Comparison of ENCODE assay signal across 21 cellular contexts in the genomic region with DNA sequence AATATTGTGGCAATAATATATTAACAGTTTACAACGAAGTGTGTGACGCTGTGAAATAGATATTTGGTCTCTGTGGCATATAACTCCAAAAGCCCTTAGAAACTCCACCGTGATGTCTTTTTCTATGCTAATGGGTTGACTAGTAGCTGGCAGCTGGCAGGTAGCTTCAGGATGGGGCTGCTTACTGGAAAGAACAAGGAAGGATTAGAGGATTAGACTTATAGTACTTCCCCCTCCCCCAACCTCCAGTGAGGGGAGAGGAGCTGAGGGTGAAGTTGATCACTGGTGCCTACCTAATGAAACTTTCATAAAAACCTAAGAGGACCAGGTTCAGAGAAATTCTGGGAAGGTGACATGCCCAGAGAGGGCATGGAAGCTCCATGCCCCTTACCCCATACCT. TPM values are rescaled to one million over a fixed set of nuclear protein-coding genes. Genes with fewer than 3 reads are reported as not detected.
DNase-seq lines count a peak whose midpoint lies in the region; TF ChIP-seq lines count a peak whose summit lies in the region.
"Had no signal": no experiment of that assay in that cellular context is flagged by ENCODE, and none has a peak within 500 bp of the region (broad histone marks: within the 10 kb centered on the region; RNA-seq: fewer than 3 reads in every experiment).

No MANE protein-coding gene starts in this region.

- no peak overlapping the region for H3K4me3 Mint-ChIP-seq in neural progenitor cell
- H3K4me3 Mint-ChIP-seq: B cell; CD4-positive, alpha-beta T cell; CD8-positive, alpha-beta T cell had no signal

- no peaks in the 10 kb centered on the region for H3K79me2 ChIP-seq in neural progenitor cell (ENCODE audit: low read depth)

- H3F3A ChIP-seq in neural progenitor cell (ENCODE audit: low read depth) = no peaks in the 10 kb centered on the region

- H3K27me3 ChIP-seq in WERI-Rb-1 (ENCODE audit: insufficient read depth, low read depth, severe bottlenecking) (no peaks in the 10 kb centered on the region), neural progenitor cell (no peaks in the 10 kb centered on the region), right atrium auricular region (no peaks in the 10 kb centered on the region)
- H3K27me3 ChIP-seq: BLaER1 treated with 17β-estradiol and CSF1 and Interleukin-3, amounts not matched to agents 10 nM and 100 nM had no signal

- H3K36me3 ChIP-seq in WERI-Rb-1 (peaks cover 15% of the 10 kb centered on the region), neural progenitor cell (no peaks in the 10 kb centered on the region), right atrium auricular region (peaks cover 74% of the 10 kb centered on the region)
- H3K36me3 ChIP-seq: BLaER1 treated with 17β-estradiol and CSF1 and Interleukin-3, amounts not matched to agents 10 nM and 100 nM had no signal

- H3K27me3 Mint-ChIP-seq in neural progenitor cell (ENCODE audit: insufficient read depth, low read depth) = no peaks in the 10 kb centered on the region
- H3K27me3 Mint-ChIP-seq: B cell; CD4-positive, alpha-beta T cell had no signal

- H3K4me1 ChIP-seq in neural progenitor cell (no peaks in the 10 kb centered on the region), right atrium auricular region (no peaks in the 10 kb centered on the region)
- H3K4me1 ChIP-seq: A549; BLaER1 treated with 17β-estradiol and CSF1 and Interleukin-3, amounts not matched to agents 10 nM and 100 nM had no signal

- no peaks in the 10 kb centered on the region for H3K36me3 Mint-ChIP-seq in neural progenitor cell

- H3K4me1 Mint-ChIP-seq in neural progenitor cell = no peaks in the 10 kb centered on the region
- H3K4me1 Mint-ChIP-seq: B cell had no signal

- no peaks in the 10 kb centered on the region for H4K20me1 ChIP-seq in neural progenitor cell (ENCODE audit: low read depth)
- H4K20me1 ChIP-seq: BLaER1 treated with 17β-estradiol and CSF1 and Interleukin-3, amounts not matched to agents 10 nM and 100 nM had no signal

- no peak overlapping the region for H3K27ac Mint-ChIP-seq in neural progenitor cell
- H3K27ac Mint-ChIP-seq: B cell; CD4-positive, alpha-beta T cell; CD8-positive, alpha-beta T cell had no signal

- H3K4me3 ChIP-seq in WERI-Rb-1 (ENCODE audit: low read depth, low read length) (no peak overlapping the region), neural progenitor cell (no peak overlapping the region), right atrium auricular region (no peak overlapping the region)
- H3K4me3 ChIP-seq: A549; BLaER1 treated with 17β-estradiol and CSF1 and Interleukin-3, amounts not matched to agents 10 nM and 100 nM had no signal

- no peak overlapping the region for H3K4me2 ChIP-seq in neural progenitor cell
- H3K4me2 ChIP-seq: A549; BLaER1 treated with 17β-estradiol and CSF1 and Interleukin-3, amounts not matched to agents 10 nM and 100 nM had no signal

- H3K9me3 ChIP-seq in WERI-Rb-1 (ENCODE audit: severe bottlenecking) (peaks cover 6% of the 10 kb centered on the region), neural progenitor cell (ENCODE audit: low read depth) (no peaks in the 10 kb centered on the region), right atrium auricular region (peaks cover 7 to 79% of the 10 kb centered on the region in 2 donors)

- H3K27ac ChIP-seq in WERI-Rb-1 (peak overlapping the region; percentile 63), neural progenitor cell (no peak overlapping the region), right atrium auricular region (no peak overlapping the region)
- H3K27ac ChIP-seq: 22Rv1; A549; BLaER1 treated with 17β-estradiol and CSF1 and Interleukin-3, amounts not matched to agents 10 nM and 100 nM; C4-2B had no signal

- H3K9me3 Mint-ChIP-seq in neural progenitor cell = peaks cover 14% of the 10 kb centered on the region

- in situ Hi-C loops in KBM-7 (cut with MboI; ENCODE audit: low pct_unique_long_range_greater_than_20kb, low sequenced_read_pairs) = no loop called here

- H2AFZ ChIP-seq in neural progenitor cell (replicated peaks) = no peak overlapping the region

- TF ChIP-seq CTCF in WERI-Rb-1 (IDR thresholded peaks at IDR 0.05; ENCODE audit: low read depth, low read length) (no peak), neural progenitor cell (IDR thresholded peaks at IDR 0.05) (no peak), right atrium auricular region (IDR thresholded peaks at IDR 0.05) (no peak)

- H3K9ac ChIP-seq in neural progenitor cell = no peak overlapping the region
- H3K9ac ChIP-seq: BLaER1 treated with 17β-estradiol and CSF1 and Interleukin-3, amounts not matched to agents 10 nM and 100 nM had no signal

- DNase-seq in D341Med (ENCODE audit: low spot score) (peak; percentile 51), NCI-H82 (lab: John Stamatoyannopoulos, UW) (peak; percentile 92), WERI-Rb-1 (peak; percentile 75), neural progenitor cell (ENCODE audit: low spot score) (peak; percentile 2), KBM-7 (no peak), NCI-H128 (lab: John Stamatoyannopoulos, UW; ENCODE audit: unreplicated experiment) (no peak), right atrium auricular region (ENCODE audit: low spot score) (no peak)
- DNase-seq in effector CD8-positive, alpha-beta T cell (lab: John Stamatoyannopoulos, UW) = no peak
- DNase-seq: AML-193; Caco-2; Calu3; CD4-positive, alpha-beta T cell; CD8-positive, alpha-beta T cell; DMS79 treated with DMSO at 0.1 percent for 48 hours; GF-D8 had no signal

RNA-seq across cellular contexts. Expression of a gene that starts 9.8 kb away (rescaled TPM):
- 8.4 and 11.2 TPM in 2 replicates for total RNA-seq in neural progenitor cell (ENCODE audit: low replicate concordance)
- total RNA-seq in right atrium auricular region = 1 to 10 TPM; 3.5 to 6.0 TPM
- total RNA-seq: Caco-2 had no signal

RNA-seq across cellular contexts. Expression of a gene that starts 37.0 kb away (rescaled TPM):
- total RNA-seq in neural progenitor cell (ENCODE audit: low replicate concordance) (7.1 and 16.6 TPM in 2 replicates), right atrium auricular region (1 to 10 TPM; 1.2 to 1.7 TPM)
- total RNA-seq: A172 had no signal

Comparison
In these comparisons a context has a peak if more than half of its experiments do, and no peak if none do; other contexts are left out.
1. DNase-seq: peak in D341Med (single experiment), NCI-H82 (single experiment), WERI-Rb-1 (single experiment) and neural progenitor cell (single experiment); none in KBM-7 (single experiment), NCI-H128 (single experiment), right atrium auricular region (single experiment) and effector CD8-positive, alpha-beta T cell (single experiment).